In genomic region chr9:95876595-95876994, GRCh38 we compare ENCODE assay signal across 11 cellular contexts. TPM values are rescaled to one million over a fixed set of nuclear protein-coding genes. Genes with fewer than 3 reads are reported as not detected.
A peak's percentile ranks its signal among the peaks of the same experiment; 100 is the strongest.
DNase-seq lines count a peak whose midpoint lies in the region; FAIRE-seq and TF ChIP-seq lines count a peak whose summit lies in the region.
"Had no signal": no experiment of that assay in that cellular context is flagged by ENCODE, and none has a peak within 500 bp of the region (broad histone marks: within the 10 kb centered on the region; RNA-seq: fewer than 3 reads in every experiment).

No MANE protein-coding gene starts in this region.

- no peak for TF ChIP-seq POLR2A in GM12891 (IDR thresholded peaks at IDR 0.05; ENCODE audit: low read depth, low read length)

- H3K27me3 ChIP-seq in thymus (ENCODE audit: control insufficient read depth, insufficient read depth) = no peaks in the 10 kb centered on the region
- H3K27me3 ChIP-seq: dorsolateral prefrontal cortex, testis had no signal

- FAIRE-seq in GM12891 (lab: Jason Lieb, UNC) = no peak

- no peak for TF ChIP-seq CTCF in epithelial cell of esophagus (IDR thresholded peaks at IDR 0.05; ENCODE audit: insufficient read depth, low read depth, low read length, missing control alignments)

- H3K4me1 ChIP-seq in thymus (ENCODE audit: control insufficient read depth, insufficient read depth, low read length) = peaks cover 13% of the 10 kb centered on the region

- H3K27ac ChIP-seq in thymus (ENCODE audit: low read depth) = peak overlapping the region; percentile 100
- H3K27ac ChIP-seq: prostate gland had no signal

- H3K4me3 ChIP-seq in epithelial cell of esophagus (ENCODE audit: low read length) (no peak overlapping the region), thymus (ENCODE audit: low read length) (no peak overlapping the region)
- H3K4me3 ChIP-seq: dorsolateral prefrontal cortex, prostate gland, testis had no signal

- peaks cover 3% of the 10 kb centered on the region for H3K36me3 ChIP-seq in thymus (ENCODE audit: control insufficient read depth, insufficient read depth)
- H3K36me3 ChIP-seq: prostate gland had no signal

- H3K9me3 ChIP-seq in thymus (ENCODE audit: control insufficient read depth) = no peaks in the 10 kb centered on the region
- H3K9me3 ChIP-seq: prostate gland, testis had no signal

- 48% methylated on average over 3 of the region's 3 CpGs for WGBS in thymus

- DNase-seq in SIG-M5 treated with dmso at 0.1 percent for 504 hours (lab: John Stamatoyannopoulos, UW; ENCODE audit: unreplicated experiment) = peak; percentile 32
- no peak for DNase-seq in SIG-M5 (lab: John Stamatoyannopoulos, UW)
- peak; percentile 9 for DNase-seq in NCI-H748 (lab: John Stamatoyannopoulos, UW; ENCODE audit: unreplicated experiment)
- DNase-seq in epithelial cell of esophagus (ENCODE audit: low read depth) = peak; percentile 33
- DNase-seq in NCI-H146 treated with DMSO at 0.1 percent for 48 hours (lab: John Stamatoyannopoulos, UW; ENCODE audit: unreplicated experiment) = no peak
- no peak for DNase-seq in GM12891 (ENCODE audit: insufficient read length, low spot score)
- DNase-seq in stimulated activated CD4-positive, alpha-beta T cell treated with anti-CD3 and anti-CD28 coated beads, Interleukin-4, amount 100 ng/mL, for 1 hour = no peak

TF ChIP-seq in GM12891, 5 proteins besides CTCF, POLR2A, EP300 and RAD21:
- no peak for TF ChIP-seq PAX5 (IDR thresholded peaks at IDR 0.05; ENCODE audit: insufficient read depth, low read length, severe bottlenecking)
- no peak for TF ChIP-seq SPI1 (IDR thresholded peaks at IDR 0.05; ENCODE audit: low read depth, low read length)
- no peak for TF ChIP-seq TAF1 (IDR thresholded peaks at IDR 0.05; ENCODE audit: low read depth, low read length)
- TF ChIP-seq POU2F2 (IDR thresholded peaks at IDR 0.05; ENCODE audit: low read depth, low read length) = no peak
- TF ChIP-seq POLR2AphosphoS5 (IDR thresholded peaks at IDR 0.05; ENCODE audit: low read depth, low read length) = no peak

RNA-seq across cellular contexts. Expression of gene ERCC6L2, which starts 1.1 kb away (rescaled TPM):
- 13.3 TPM for polyA plus RNA-seq in thymus
- polyA plus RNA-seq in GM12891 (2012; ENCODE audit: low read depth, missing spikeins) = 8.2 TPM

Comparison
In these comparisons a context has a peak if more than half of its experiments do, and no peak if none do; other contexts are left out.
1. DNase-seq: peak in SIG-M5 treated with dmso at 0.1 percent for 504 hours (single experiment), NCI-H748 (single experiment) and epithelial cell of esophagus (single experiment); none in SIG-M5 (single experiment), NCI-H146 treated with DMSO at 0.1 percent for 48 hours (single experiment), GM12891 (single experiment) and stimulated activated CD4-positive, alpha-beta T cell treated with anti-CD3 and anti-CD28 coated beads, Interleukin-4, amount 100 ng/mL, for 1 hour (single experiment).